In the genomic region with DNA sequence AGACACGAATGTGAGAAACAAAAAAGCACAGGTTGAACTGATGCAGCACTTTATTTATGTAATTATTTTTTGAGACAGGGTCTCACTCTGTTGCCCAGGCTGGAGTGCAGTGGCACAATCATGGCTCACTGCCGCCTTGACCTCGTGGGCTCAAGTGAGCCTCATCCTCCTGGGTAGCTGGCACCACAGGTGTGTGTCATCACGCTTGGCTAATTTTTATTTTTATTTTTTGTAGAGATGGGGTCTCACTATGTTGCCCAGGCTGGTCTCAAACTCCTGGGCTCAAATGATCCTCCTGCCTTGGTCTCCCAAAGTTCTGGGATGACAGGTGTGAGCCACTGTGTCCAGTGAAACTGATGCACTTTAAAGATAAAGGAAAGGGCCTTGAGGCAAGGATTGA, we compare ENCODE assay signal across 6 cellular contexts. TPM values are rescaled to one million over a fixed set of nuclear protein-coding genes. Genes with fewer than 3 reads are reported as not detected.
"Had no signal": no experiment of that assay in that cellular context is flagged by ENCODE, and none has a peak within 500 bp of the region (broad histone marks: within the 10 kb centered on the region; RNA-seq: fewer than 3 reads in every experiment).

No MANE protein-coding gene starts in this region.

RNA-seq across cellular contexts. Expression of a gene that starts 17.5 kb away (rescaled TPM):
- total RNA-seq: posterior vena cava, pulmonary artery endothelial cell, right atrium auricular region, sciatic nerve, smooth muscle cell, transverse colon had no signal
